In the genomic region with DNA sequence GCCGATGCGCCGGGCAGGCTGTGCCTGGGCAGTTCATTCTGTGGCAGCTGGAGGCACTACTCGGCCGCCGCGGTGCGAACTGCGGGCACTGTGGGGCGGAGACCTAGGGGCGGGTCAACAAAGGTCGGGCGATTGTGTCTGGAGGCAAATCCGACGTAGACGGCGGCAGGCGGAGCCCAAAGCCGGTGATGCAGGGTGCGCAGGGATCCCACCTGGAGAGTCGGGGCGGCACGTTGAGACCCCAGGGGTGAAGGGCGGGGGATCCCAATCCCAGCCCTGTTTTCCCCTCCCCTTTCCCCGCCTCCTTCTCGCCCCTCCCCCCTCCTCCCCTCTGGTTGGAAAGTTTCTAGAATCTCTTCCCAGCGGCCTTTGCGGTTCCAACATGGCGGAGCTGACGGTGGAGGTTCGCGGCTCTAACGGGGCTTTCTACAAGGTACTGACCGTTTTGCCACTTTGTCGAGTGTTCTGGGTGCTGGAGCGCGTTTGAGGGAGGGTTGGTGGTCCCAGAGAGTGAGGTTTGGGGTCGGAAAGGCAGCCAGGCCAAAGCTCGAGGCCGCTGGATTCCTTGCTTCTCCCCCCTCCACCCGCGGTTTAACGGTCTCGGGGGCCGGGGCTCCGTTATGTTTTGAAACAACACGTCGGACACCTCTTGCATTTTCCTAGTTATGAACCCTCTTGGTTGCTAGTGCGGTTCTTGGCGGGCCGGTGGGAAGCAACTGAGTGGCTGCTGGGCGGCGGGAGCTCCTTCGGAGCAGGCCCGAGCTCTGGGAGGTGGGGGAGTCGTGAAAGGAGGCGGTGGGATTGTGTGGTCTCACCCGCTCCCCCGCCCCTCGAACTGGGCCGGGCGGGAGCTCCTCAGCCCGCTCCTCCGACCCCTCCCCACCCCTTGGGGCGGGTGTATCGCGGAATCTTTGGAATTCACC, we compare ENCODE assay signal across 8 cellular contexts. TPM values are rescaled to one million over a fixed set of nuclear protein-coding genes. Genes with fewer than 3 reads are reported as not detected.
DNase-seq lines count a peak whose midpoint lies in the region; ATAC-seq and TF ChIP-seq lines count a peak whose summit lies in the region.

TSS of gene FXR1 (plus strand) at position 367 of the 923 bp plus-strand sequence. CDS start at position 383, 16 bp downstream.

- 0% methylated on average over 67 of the region's 67 CpGs for whole genome bisulfite sequencing in esophagus, 2 donors

- H3K9me2 ChIP-seq in PC-3 (replicated peaks; ENCODE audit: low read length) = no peaks in the 10 kb centered on the region

- peak within 1 kb of the TSS; percentile 97 for H2AFZ ChIP-seq in PC-3 (ENCODE audit: low read length)

- CTCF ChIA-PET in PC-3 (lab: Charles Lee) = interaction anchor here (0.5 to 0.6 kb wide), 5 partner anchors 22 to 1871 kb away, joined by 3 to 8 read pairs (median 3); no protein-coding TSS in a partner anchor

- peaks cover 40% of the 10 kb centered on the region for H4K20me1 ChIP-seq in PC-3 (ENCODE audit: low read length)

- H3K4me1 ChIP-seq in PC-3 (ENCODE audit: insufficient read depth, low read length) (peaks cover 24% of the 10 kb centered on the region), esophagus (ENCODE audit: control insufficient read depth in 2 of 2, insufficient read depth in 2 of 2, low read length in 1 of 2) (no peaks in the 10 kb centered on the region), muscle layer of colon (ENCODE audit: insufficient read depth, low read length) (peaks cover 17% of the 10 kb centered on the region)

- peak; percentile 58 for TF ChIP-seq CTCF in PC-3 (conservative IDR thresholded peaks at IDR 0.05; ENCODE audit: low read depth, low read length)

- TSS peak; percentile 60 for BruUV-seq in PC-3 (replicated peaks; lab: Mats Ljungman, UMichigan)

- intact Hi-C loops in PC-3 (cut with micrococcal nuclease) = loop anchor here (5.0 kb wide), 2 partner anchors 75 to 1410 kb away; partner anchors contain the start of gene DNAJC19

- H3F3A ChIP-seq in PC-3 (ENCODE audit: low read length, unreplicated experiment) = no peaks in the 10 kb centered on the region

- H3K27ac ChIP-seq in PC-3 (ENCODE audit: low read length) (peak within 1 kb of the TSS; percentile 57), esophagus (ENCODE audit: low read depth in 2 of 2, low read length in 1 of 2) (peak within 1 kb of the TSS; percentile 78 to 96), muscle layer of colon (ENCODE audit: low read depth, low read length) (peak within 1 kb of the TSS; percentile 94)

- H3K9ac ChIP-seq in PC-3 (ENCODE audit: low read length) (peak within 1 kb of the TSS; percentile 97), muscle layer of colon (ENCODE audit: low read length) (peak within 1 kb of the TSS; percentile 98)

- DNase-seq in DMS53 treated with DMSO at 0.1 percent for 48 hours (lab: John Stamatoyannopoulos, UW; ENCODE audit: unreplicated experiment) = peak; percentile 67
- DNase-seq in Jurkat, Clone E6-1 (ENCODE audit: low read depth, low spot score) = peak; percentile 87
- peak; percentile 83 for DNase-seq in PC-3
- peak; percentile 90 for DNase-seq in activated T-cell treated with anti-CD3 and anti-CD28 coated beads, Interleukin-2, amount 50 U/mL, for 1 hour
- DNase-seq in stimulated activated CD8-positive, alpha-beta memory T cell treated with anti-CD3 and anti-CD28 coated beads, Interleukin-7, amount 100 ng/mL, for 4 hours (ENCODE audit: low read depth in 2 of 2) = peak; percentile 78 to 84

- peak within 1 kb of the TSS; percentile 92 for H3K4me3 ChIP-seq in Jurkat, Clone E6-1 (ENCODE audit: low read length)
- H3K4me3 ChIP-seq in PC-3 (ENCODE audit: low read length) (peak within 1 kb of the TSS; percentile 100), esophagus (ENCODE audit: low read depth in 1 of 2, low read length in 2 of 2) (peak within 1 kb of the TSS; percentile 94 to 95), muscle layer of colon (ENCODE audit: low read depth in 1 of 2, low read length in 2 of 2) (peak within 1 kb of the TSS; percentile 97 to 98)

- peak within 1 kb of the TSS; percentile 85 for H3K4me2 ChIP-seq in PC-3 (ENCODE audit: low read length)

- H3K79me2 ChIP-seq in PC-3 (ENCODE audit: low read length) = peaks cover 51% of the 10 kb centered on the region

- no peaks in the 10 kb centered on the region for H3K27me3 ChIP-seq in PC-3 (ENCODE audit: low read length)
- H3K27me3 ChIP-seq in esophagus (ENCODE audit: control insufficient read depth in 1 of 2, insufficient read depth in 2 of 2, low read length in 2 of 2) = no peaks in the 10 kb centered on the region
- no peaks in the 10 kb centered on the region for H3K27me3 ChIP-seq in muscle layer of colon (ENCODE audit: control insufficient read depth in 1 of 2, insufficient read depth in 2 of 2, low read length in 2 of 2)

- ATAC-seq in GM21619 (IDR thresholded peaks at IDR 0.05; ENCODE audit: unreplicated experiment) (peak; percentile 99), PC-3 (peak; percentile 99)

- H3K36me3 ChIP-seq in PC-3 (ENCODE audit: low read depth, low read length) (peaks cover 22% of the 10 kb centered on the region), esophagus (ENCODE audit: control insufficient read depth in 2 of 2, insufficient read depth in 2 of 2, low read length in 1 of 2) (no peaks in the 10 kb centered on the region), muscle layer of colon (ENCODE audit: insufficient read depth, low read length) (no peaks in the 10 kb centered on the region)

- POLR2A ChIA-PET in PC-3 (lab: Charles Lee; ENCODE audit: unreplicated experiment) = no interaction called here

- no peaks in the 10 kb centered on the region for H3K9me3 ChIP-seq in PC-3 (ENCODE audit: low read length)
- no peaks in the 10 kb centered on the region for H3K9me3 ChIP-seq in esophagus (ENCODE audit: control insufficient read depth in 2 of 2, insufficient read depth in 1 of 2, low read depth in 1 of 2, low read length in 1 of 2)
- no peaks in the 10 kb centered on the region for H3K9me3 ChIP-seq in muscle layer of colon (ENCODE audit: low read length)

RNA-seq across cellular contexts. Expression of gene FXR1, which starts in this region (rescaled TPM):
- 168 TPM for polyA plus RNA-seq in Jurkat, Clone E6-1 (2012; ENCODE audit: insufficient read depth, insufficient read length)
- 124 and 133 TPM in 2 replicates for total RNA-seq in PC-3 (2014; rRNA removed)
- polyA plus RNA-seq in esophagus = 10 to 100 TPM; 32.8 to 41.9 TPM

Comparison
In these comparisons a context has a peak if more than half of its experiments do, and no peak if none do; other contexts are left out.
1. Peak in every context shown above with its lines: DNase-seq, ATAC-seq, H3K4me3 ChIP-seq and H3K27ac ChIP-seq.